ENCODE assay signal across 10 cellular contexts in genomic region chr10:27192284-27192683, GRCh38. TPM values are rescaled to one million over a fixed set of nuclear protein-coding genes. Genes with fewer than 3 reads are reported as not detected.
A peak's percentile ranks its signal among the peaks of the same experiment; 100 is the strongest.
DNase-seq lines count a peak whose midpoint lies in the region; ATAC-seq and TF ChIP-seq lines count a peak whose summit lies in the region.
"Had no signal": no experiment of that assay in that cellular context is flagged by ENCODE, and none has a peak within 500 bp of the region (broad histone marks: within the 10 kb centered on the region; RNA-seq: fewer than 3 reads in every experiment).

No MANE protein-coding gene starts in this region.

- DNase-seq in AG04450 (ENCODE audit: low read depth, low spot score), result peak; percentile 63
- peak; percentile 37 for DNase-seq in HT-29 (ENCODE audit: low spot score)
- DNase-seq in astrocyte of the spinal cord (ENCODE audit: low read depth, low spot score), result peak; percentile 92
- DNase-seq in left colon, result no peak
- no peak for DNase-seq in NCI-H2107 treated with DMSO at 0.1 percent for 48 hours (lab: John Stamatoyannopoulos, UW; ENCODE audit: unreplicated experiment)
- no peak for DNase-seq in NCI-H2227 (lab: John Stamatoyannopoulos, UW; ENCODE audit: unreplicated experiment)
- DNase-seq: mesendoderm, NCI-H446 treated with DMSO at 0.1 percent for 48 hours had no signal

- TF ChIP-seq CTCF in AG04450 (IDR thresholded peaks at IDR 0.05; ENCODE audit: low read depth, low read length) (no peak), astrocyte of the spinal cord (IDR thresholded peaks at IDR 0.05; ENCODE audit: low read depth, low read length) (no peak)

- ATAC-seq in left colon, result peak; percentile 31
- no peak for ATAC-seq in HG02981 (IDR thresholded peaks at IDR 0.05; ENCODE audit: unreplicated experiment)
- ATAC-seq in GM19324 (IDR thresholded peaks at IDR 0.05; ENCODE audit: low FRiP score, unreplicated experiment), result no peak

- intact Hi-C loops in left colon (cut with DNase I, micrococcal nuclease), result no loop called here

- H3K4me3 ChIP-seq in AG04450 (ENCODE audit: low read depth, low read length) (no peak overlapping the region), astrocyte of the spinal cord (ENCODE audit: low read depth, low read length) (no peak overlapping the region)

- no peaks in the 10 kb centered on the region for H3K27me3 ChIP-seq in AG04450 (ENCODE audit: control insufficient read depth, insufficient read depth, low read length)

- CTCF ChIA-PET in AG04450 (lab: Charles Lee), result no interaction called here

- H3K9me3 ChIP-seq in AG04450 (ENCODE audit: control insufficient read depth, insufficient read depth, low read length), result no peaks in the 10 kb centered on the region

- in situ Hi-C loops in astrocyte of the spinal cord (cut with HindIII; ENCODE audit: low sequenced_read_pairs), result no loop called here

- POLR2A ChIA-PET in AG04450 (lab: Yijun Ruan, JAX), result interaction anchor here (0.6 kb wide), 1 partner anchor 38 kb away, joined by 6 read pairs; no protein-coding TSS in a partner anchor

- peak overlapping the region; percentile 47 for H3K27ac ChIP-seq in AG04450 (ENCODE audit: low read depth, low read length)

RNA-seq across cellular contexts. Expression of gene MASTL, which starts 37.1 kb away (rescaled TPM):
- polyA plus RNA-seq in AG04450 (2011; rRNA removed), result 4.2 and 4.6 TPM in 2 replicates
- 2.3 and 3.4 TPM in 2 replicates for polyA minus RNA-seq in AG04450 (2011; rRNA and poly(A)+ RNA removed)
- total RNA-seq in HT-29 (2014; rRNA removed; shearing (Covaris generic)), result 16.3 and 17.3 TPM in 2 replicates
- total RNA-seq in left colon, result 1 to 10 TPM; 7.2 to 8.4 TPM

RNA-seq across cellular contexts. Expression of gene YME1L1, which starts 38.1 kb away (rescaled TPM):
- 115 and 135 TPM in 2 replicates for polyA plus RNA-seq in AG04450 (2011; rRNA removed)
- polyA minus RNA-seq in AG04450 (2011; rRNA and poly(A)+ RNA removed), result 35.5 and 75.0 TPM in 2 replicates
- 55.2 and 72.3 TPM in 2 replicates for total RNA-seq in HT-29 (2014; rRNA removed; shearing (Covaris generic))
- 10 to 100 TPM; 99.3 to 99.7 TPM for total RNA-seq in left colon

RNA-seq across cellular contexts. Expression of gene ACBD5, which starts 48.3 kb away (rescaled TPM):
- 11.9 and 15.7 TPM in 2 replicates for polyA plus RNA-seq in AG04450 (2011; rRNA removed)
- 6.7 and 9.9 TPM in 2 replicates for polyA minus RNA-seq in AG04450 (2011; rRNA and poly(A)+ RNA removed)
- 13.5 and 14.2 TPM in 2 replicates for total RNA-seq in HT-29 (2014; rRNA removed; shearing (Covaris generic))
- total RNA-seq in left colon, result 10 to 100 TPM; 36.3 to 39.4 TPM

Comparison
In these comparisons a context has a peak if more than half of its experiments do, and no peak if none do; other contexts are left out.
1. DNase-seq: peak in AG04450 (single experiment), HT-29 (single experiment) and astrocyte of the spinal cord (single experiment); none in left colon (0 of 2), NCI-H2107 treated with DMSO at 0.1 percent for 48 hours (single experiment) and NCI-H2227 (single experiment).